26 cellular contexts compared by ENCODE assay signal in the genomic region with DNA sequence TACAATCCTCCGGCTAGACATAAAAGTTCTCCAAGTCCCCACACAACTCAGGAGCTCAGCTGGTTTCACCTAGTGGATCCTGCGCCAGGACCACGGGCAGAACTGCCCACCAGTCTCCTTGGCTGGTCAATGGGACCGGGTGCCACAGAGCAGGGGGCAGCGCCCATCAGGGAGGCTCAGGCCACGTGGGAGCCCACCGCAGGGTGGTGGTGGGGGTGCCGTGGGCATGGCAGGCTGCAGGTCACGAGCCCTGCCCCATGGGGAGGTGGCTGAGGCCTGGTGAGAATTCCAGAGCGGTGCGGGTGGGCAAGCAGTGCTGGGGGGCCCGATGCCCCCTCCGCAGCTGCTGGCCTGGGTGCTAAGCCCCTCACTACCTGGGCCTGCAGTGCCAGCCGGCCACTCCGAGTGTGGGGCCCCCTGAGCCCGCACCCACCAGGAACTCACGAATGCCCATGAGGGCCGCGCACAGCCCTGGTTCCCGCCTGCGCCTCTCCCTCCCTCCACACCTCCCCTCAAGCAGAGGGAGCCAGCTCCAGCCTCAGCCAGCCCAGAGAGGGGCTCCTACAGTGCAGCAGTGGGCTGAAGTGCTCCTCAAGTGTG.
"Had no signal": no experiment of that assay in that cellular context is flagged by ENCODE, and none has a peak within 500 bp of the region (broad histone marks: within the 10 kb centered on the region; RNA-seq: fewer than 3 reads in every experiment).

No MANE protein-coding gene starts in this region.

- FAIRE-seq: islet of Langerhans, small intestine had no signal

- H3K27ac ChIP-seq: heart left ventricle, left ventricle myocardium inferior, neural progenitor cell, neutrophil, parathyroid adenoma, spleen, stomach, testis, thyroid gland, transverse colon, uterus had no signal

- H3K4me1 ChIP-seq: heart left ventricle, left ventricle myocardium inferior, neural progenitor cell, parathyroid adenoma, spleen, stomach, testis, thyroid gland, transverse colon, uterus had no signal

- H3K36me3 ChIP-seq: heart left ventricle, left ventricle myocardium inferior, neural progenitor cell, neutrophil, spleen, stomach, thyroid gland, transverse colon, uterus had no signal

- H3K27me3 ChIP-seq: heart left ventricle, neural progenitor cell, neutrophil, spleen, stomach, testis, thyroid gland, transverse colon, uterus had no signal

- H3K9me3 ChIP-seq: neutrophil, testis, thyroid gland, transverse colon, uterus had no signal

- H3K9ac ChIP-seq: neural progenitor cell, parathyroid adenoma had no signal

- ATAC-seq: natural killer cell, sciatic nerve had no signal

- H3K4me3 ChIP-seq: heart left ventricle, left ventricle myocardium inferior, neural progenitor cell, spleen, stomach, testis, thyroid gland, transverse colon, uterus had no signal

- DNase-seq: glutamatergic neuron; hypothalamus; immature natural killer cell; left ventricle myocardium inferior; naive B cell; natural killer cell; nephron progenitor cell; occipital lobe; spleen; stimulated activated CD4-positive, alpha-beta T cell treated with anti-CD3 and anti-CD28 coated beads, Interleukin-1b, Interleukin-23, amount 100 ng/mL, for 48 hours; stimulated activated CD4-positive, alpha-beta T cell treated with anti-CD3 and anti-CD28 coated beads, Interleukin-2, amount 100 ng/mL, for 48 hours; stimulated activated CD4-positive, alpha-beta T cell treated with anti-CD3 and anti-CD28 coated beads, Interleukin-4, amount 100 ng/mL, for 4 hours; stimulated activated CD8-positive, alpha-beta memory T cell treated with anti-CD3 and anti-CD28 coated beads, Interleukin-4, amount 100 ng/mL, for 48 hours; stimulated activated naive CD4-positive, alpha-beta T cell; stomach; testis; thyroid gland; transverse colon; uterus had no signal
